18 cellular contexts compared by ENCODE assay signal in genomic region chr18:31399336-31400032, GRCh38. TPM values are rescaled to one million over a fixed set of nuclear protein-coding genes. Genes with fewer than 3 reads are reported as not detected.
DNase-seq lines count a peak whose midpoint lies in the region; ATAC-seq, FAIRE-seq and TF ChIP-seq lines count a peak whose summit lies in the region.
"Had no signal": no experiment of that assay in that cellular context is flagged by ENCODE, and none has a peak within 500 bp of the region (broad histone marks: within the 10 kb centered on the region; RNA-seq: fewer than 3 reads in every experiment).

No MANE protein-coding gene starts in this region.

- H3K27ac Mint-ChIP-seq in type B pancreatic cell: peak overlapping the region; percentile 62
- H3K27ac Mint-ChIP-seq: activated CD8-positive, alpha-beta memory T cell treated with anti-CD3 and anti-CD28 coated beads, Interleukin-2, amount 10 ng/mL, durations not matched to agents 7 days and 5 days; CD4-positive, CD25-positive, alpha-beta regulatory T cell; stimulated activated effector memory CD8-positive, alpha-beta T cell treated with anti-CD3 and anti-CD28 coated beads, Interleukin-12 subunit alpha, Interleukin-12 subunit beta, amount 100 ng/mL, for 72 hours had no signal

- H3K4me3 Mint-ChIP-seq in type B pancreatic cell: no peak overlapping the region
- H3K4me3 Mint-ChIP-seq: activated CD8-positive, alpha-beta memory T cell treated with anti-CD3 and anti-CD28 coated beads, Interleukin-2, amount 10 ng/mL, durations not matched to agents 7 days and 5 days; brain; CD4-positive, CD25-positive, alpha-beta regulatory T cell; stimulated activated effector memory CD8-positive, alpha-beta T cell treated with anti-CD3 and anti-CD28 coated beads, Interleukin-12 subunit alpha, Interleukin-12 subunit beta, amount 100 ng/mL, for 72 hours had no signal

- no peaks in the 10 kb centered on the region for H3K27me3 Mint-ChIP-seq in type B pancreatic cell
- H3K27me3 Mint-ChIP-seq: activated CD8-positive, alpha-beta memory T cell treated with anti-CD3 and anti-CD28 coated beads, Interleukin-2, amount 10 ng/mL, durations not matched to agents 7 days and 5 days; brain; CD4-positive, CD25-positive, alpha-beta regulatory T cell had no signal

- in situ Hi-C loops in astrocyte of the spinal cord (cut with HindIII; ENCODE audit: low sequenced_read_pairs): no loop called here

- H3K4me1 ChIP-seq in cardiac muscle cell (ENCODE audit: low read depth): peaks cover 33% of the 10 kb centered on the region
- peaks cover 17% of the 10 kb centered on the region for H3K4me1 ChIP-seq in left ventricle myocardium inferior

- TF ChIP-seq CTCF in cardiac muscle cell (IDR thresholded peaks at IDR 0.05; ENCODE audit: low read depth, low read length) (no peak), left ventricle myocardium inferior (IDR thresholded peaks at IDR 0.05; ENCODE audit: borderline replicate concordance) (no peak), astrocyte of the spinal cord (IDR thresholded peaks at IDR 0.05; ENCODE audit: low read depth, low read length) (no peak), type B pancreatic cell (conservative IDR thresholded peaks at IDR 0.05) (no peak)

- H3K27me3 ChIP-seq in cardiac muscle cell (no peaks in the 10 kb centered on the region), left ventricle myocardium inferior (ENCODE audit: low read depth) (no peaks in the 10 kb centered on the region)

- intact Hi-C loops in left ventricle myocardium inferior (cut with micrococcal nuclease): loop anchor here (10.0 kb wide), 1 partner anchor 125 kb away; no protein-coding TSS in a partner anchor

- DNase-seq in cardiac muscle cell (ENCODE audit: low read depth in 1 of 2, low spot score in 1 of 2) (no peak), left ventricle myocardium inferior (no peak), astrocyte of the spinal cord (ENCODE audit: low read depth, low spot score) (peak; percentile 83), kidney tubule cell (ENCODE audit: low spot score) (peak; percentile 50), type B pancreatic cell (ENCODE audit: extremely low spot score, unreplicated experiment) (no peak), HTR-8/SVneo (ENCODE audit: insufficient read length, low spot score) (no peak)
- DNase-seq in central memory CD4-positive, alpha-beta T cell: no peak
- DNase-seq: activated CD8-positive, alpha-beta memory T cell treated with anti-CD3 and anti-CD28 coated beads, Interleukin-2, amount 10 ng/mL, durations not matched to agents 7 days and 5 days; CD4-positive, CD25-positive, alpha-beta regulatory T cell; islet precursor cell; NCI-H2171 treated with DMSO at 0.1 percent for 48 hours; stimulated activated CD4-positive, alpha-beta T cell treated with anti-CD3 and anti-CD28 coated beads, Interleukin-4, amount 100 ng/mL, for 4 hours had no signal

- no peak for FAIRE-seq in HTR-8/SVneo (lab: Jason Lieb, UNC)
- FAIRE-seq: A204.1 had no signal

- H3K9me3 ChIP-seq in cardiac muscle cell (ENCODE audit: low read depth) (no peaks in the 10 kb centered on the region), left ventricle myocardium inferior (replicated peaks) (no peaks in the 10 kb centered on the region)

- no peaks in the 10 kb centered on the region for H3K9me3 Mint-ChIP-seq in type B pancreatic cell
- H3K9me3 Mint-ChIP-seq: stimulated activated effector memory CD8-positive, alpha-beta T cell treated with anti-CD3 and anti-CD28 coated beads, Interleukin-12 subunit alpha, Interleukin-12 subunit beta, amount 100 ng/mL, for 72 hours had no signal

- no peak overlapping the region for H3K4me3 ChIP-seq in cardiac muscle cell
- no peak overlapping the region for H3K4me3 ChIP-seq in left ventricle myocardium inferior
- H3K4me3 ChIP-seq in astrocyte of the spinal cord (ENCODE audit: low read depth, low read length): no peak overlapping the region

- H3K27ac ChIP-seq in cardiac muscle cell: peak overlapping the region; percentile 1
- no peak overlapping the region for H3K27ac ChIP-seq in left ventricle myocardium inferior (replicated peaks)

- no peaks in the 10 kb centered on the region for H3K36me3 Mint-ChIP-seq in type B pancreatic cell
- H3K36me3 Mint-ChIP-seq: activated CD8-positive, alpha-beta memory T cell treated with anti-CD3 and anti-CD28 coated beads, Interleukin-2, amount 10 ng/mL, durations not matched to agents 7 days and 5 days; brain; CD4-positive, CD25-positive, alpha-beta regulatory T cell; stimulated activated effector memory CD8-positive, alpha-beta T cell treated with anti-CD3 and anti-CD28 coated beads, Interleukin-12 subunit alpha, Interleukin-12 subunit beta, amount 100 ng/mL, for 72 hours had no signal

- H3K36me3 ChIP-seq in cardiac muscle cell (no peaks in the 10 kb centered on the region), left ventricle myocardium inferior (no peaks in the 10 kb centered on the region)

- ATAC-seq in GM18907 (IDR thresholded peaks at IDR 0.05; ENCODE audit: unreplicated experiment): no peak
- ATAC-seq: activated CD8-positive, alpha-beta memory T cell treated with anti-CD3 and anti-CD28 coated beads, Interleukin-2, amount 10 ng/mL, durations not matched to agents 7 days and 5 days; stimulated activated effector memory CD8-positive, alpha-beta T cell treated with anti-CD3 and anti-CD28 coated beads, Interleukin-12 subunit alpha, Interleukin-12 subunit beta, amount 100 ng/mL, for 72 hours had no signal

- peaks cover 23% of the 10 kb centered on the region for H3K4me1 Mint-ChIP-seq in type B pancreatic cell (ENCODE audit: unreplicated experiment)
- H3K4me1 Mint-ChIP-seq: activated CD8-positive, alpha-beta memory T cell treated with anti-CD3 and anti-CD28 coated beads, Interleukin-2, amount 10 ng/mL, durations not matched to agents 7 days and 5 days; CD4-positive, CD25-positive, alpha-beta regulatory T cell; stimulated activated effector memory CD8-positive, alpha-beta T cell treated with anti-CD3 and anti-CD28 coated beads, Interleukin-12 subunit alpha, Interleukin-12 subunit beta, amount 100 ng/mL, for 72 hours had no signal

RNA-seq across cellular contexts. Expression of gene DSG4, which starts 22.9 kb away (rescaled TPM):
- total RNA-seq in cardiac muscle cell: not detected in 2 replicates
- not detected in 2 replicates for polyA plus RNA-seq in cardiac muscle cell
- total RNA-seq in left ventricle myocardium inferior: not detected
- 0.07 and 0.17 TPM in 2 replicates for total RNA-seq in type B pancreatic cell (ENCODE audit: low replicate concordance)
- total RNA-seq: activated CD8-positive, alpha-beta memory T cell treated with anti-CD3 and anti-CD28 coated beads, Interleukin-2, amount 10 ng/mL, durations not matched to agents 7 days and 5 days; CD4-positive, CD25-positive, alpha-beta regulatory T cell; glomerular endothelial cell had no signal
- polyA plus RNA-seq: CD4-positive, CD25-positive, alpha-beta regulatory T cell; urinary bladder had no signal

RNA-seq across cellular contexts. Expression of gene DSG3, which starts 48.1 kb away (rescaled TPM):
- total RNA-seq in cardiac muscle cell (not detected in 2 replicates), left ventricle myocardium inferior (not detected), type B pancreatic cell (ENCODE audit: low replicate concordance) (1.1 and 4.5 TPM in 2 replicates)
- 0.02 TPM in 1 of 2 replicates, not detected in the other for polyA plus RNA-seq in cardiac muscle cell
- total RNA-seq: activated CD8-positive, alpha-beta memory T cell treated with anti-CD3 and anti-CD28 coated beads, Interleukin-2, amount 10 ng/mL, durations not matched to agents 7 days and 5 days; CD4-positive, CD25-positive, alpha-beta regulatory T cell; glomerular endothelial cell had no signal
- polyA plus RNA-seq: CD4-positive, CD25-positive, alpha-beta regulatory T cell had no signal

Comparison
In these comparisons a context has a peak if more than half of its experiments do, and no peak if none do; other contexts are left out.
1. DNase-seq: peak in astrocyte of the spinal cord (single experiment) and kidney tubule cell (single experiment); none in cardiac muscle cell (0 of 2), left ventricle myocardium inferior (single experiment), type B pancreatic cell (single experiment), HTR-8/SVneo (single experiment) and central memory CD4-positive, alpha-beta T cell (single experiment).